ENCODE assay signal across 8 cellular contexts in the genomic region with DNA sequence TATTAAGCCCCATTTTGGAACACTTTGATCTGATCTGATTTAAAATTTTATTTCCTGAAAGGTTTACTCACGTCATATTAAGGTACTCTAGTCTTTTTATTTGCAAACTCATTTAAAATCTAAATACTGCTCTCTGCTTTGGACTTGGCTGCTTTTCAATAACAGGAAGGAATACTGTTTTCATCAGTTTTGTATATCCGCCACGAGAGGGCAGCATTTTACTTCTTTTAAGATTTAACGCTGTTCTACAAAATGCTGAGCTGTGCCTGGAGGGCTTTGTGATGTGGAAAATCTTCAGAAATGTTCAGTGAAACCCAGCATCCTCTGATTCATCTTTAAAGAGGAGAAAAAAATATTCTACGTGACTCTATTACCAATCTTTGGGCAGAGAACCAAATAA. TPM values are rescaled to one million over a fixed set of nuclear protein-coding genes. Genes with fewer than 3 reads are reported as not detected.
DNase-seq lines count a peak whose midpoint lies in the region; ATAC-seq, FAIRE-seq and TF ChIP-seq lines count a peak whose summit lies in the region.

No MANE protein-coding gene starts in this region.

- POLR2A ChIA-PET in PC-3 (lab: Charles Lee; ENCODE audit: unreplicated experiment), result interaction anchor here (0.7 kb wide), 1 partner anchor 9 kb away, joined by 3 read pairs; no protein-coding TSS in a partner anchor

- no peaks in the 10 kb centered on the region for H3F3A ChIP-seq in PC-3 (ENCODE audit: low read length, unreplicated experiment)

- H3K4me2 ChIP-seq in PC-3 (ENCODE audit: low read length) (peak overlapping the region; percentile 35; the same call in 1 of the 2 replicates), astrocyte (ENCODE audit: low read length) (no peak overlapping the region)

- intact Hi-C loops in PC-3 (cut with micrococcal nuclease), result loop anchor here (1.0 to 2.0 kb wide), 2 partner anchors 212 to 300 kb away; a partner anchor contains a TSS

- H2AFZ ChIP-seq in PC-3 (ENCODE audit: low read length), result no peak overlapping the region
- H2AFZ ChIP-seq in astrocyte (ENCODE audit: low read depth, low read length), result no peak overlapping the region

- peaks cover 2% of the 10 kb centered on the region for H3K9me3 Mint-ChIP-seq in astrocyte (ENCODE audit: unreplicated experiment)

- peak overlapping the region; percentile 90 for H3K27ac Mint-ChIP-seq in astrocyte (ENCODE audit: unreplicated experiment)

- FAIRE-seq in astrocyte (lab: Jason Lieb, UNC), result peak; percentile 71

- no peaks in the 10 kb centered on the region for H3K79me2 ChIP-seq in PC-3 (ENCODE audit: low read length)
- no peaks in the 10 kb centered on the region for H3K79me2 ChIP-seq in astrocyte (ENCODE audit: insufficient read depth, low read length)

- no peak overlapping the region for H3K9ac ChIP-seq in PC-3 (ENCODE audit: low read length)
- H3K9ac ChIP-seq in astrocyte (ENCODE audit: low read length), result no peak overlapping the region

- H3K9me2 ChIP-seq in PC-3 (replicated peaks; ENCODE audit: low read length), result no peaks in the 10 kb centered on the region

- CTCF ChIA-PET in PC-3 (lab: Charles Lee), result interaction anchor here (0.5 to 0.7 kb wide), 6 partner anchors 8 to 412 kb away, joined by 3 to 12 read pairs (median 3); a partner anchor contains a TSS

- TF ChIP-seq CTCF in PC-3 (conservative IDR thresholded peaks at IDR 0.05; ENCODE audit: low read depth, low read length) (peak; percentile 67), astrocyte (IDR thresholded peaks at IDR 0.05; ENCODE audit: insufficient read depth, low read depth, low read length) (peak; percentile 47)

- H3K4me1 ChIP-seq in PC-3 (ENCODE audit: insufficient read depth, low read length) (peaks cover 7% of the 10 kb centered on the region; the same call in 1 of the 2 replicates), astrocyte (ENCODE audit: insufficient read depth, low read length) (peaks cover 14% of the 10 kb centered on the region)

- H3K9me3 ChIP-seq in PC-3 (ENCODE audit: low read length) (no peaks in the 10 kb centered on the region), astrocyte (ENCODE audit: insufficient read depth, low read depth, low read length) (no peaks in the 10 kb centered on the region)

- H3K27me3 Mint-ChIP-seq in astrocyte (ENCODE audit: low read depth, unreplicated experiment), result no peaks in the 10 kb centered on the region

- H3K36me3 ChIP-seq in PC-3 (ENCODE audit: low read depth, low read length) (no peaks in the 10 kb centered on the region), astrocyte (ENCODE audit: insufficient read depth, low read length) (no peaks in the 10 kb centered on the region)

- H3K27ac ChIP-seq in PC-3 (ENCODE audit: low read length) (no peak overlapping the region), astrocyte (ENCODE audit: low read depth, low read length) (no peak overlapping the region)

- H3K36me3 Mint-ChIP-seq in astrocyte (ENCODE audit: low read depth, unreplicated experiment), result no peaks in the 10 kb centered on the region

- in situ Hi-C loops in KBM-7 (cut with MboI; ENCODE audit: low pct_unique_long_range_greater_than_20kb, low sequenced_read_pairs), result no loop called here

- peaks cover 22% of the 10 kb centered on the region for H3K4me1 Mint-ChIP-seq in astrocyte (ENCODE audit: low read depth, unreplicated experiment)

- H3K4me3 ChIP-seq in PC-3 (ENCODE audit: low read length) (no peak overlapping the region), astrocyte (ENCODE audit: insufficient read depth, low read depth, low read length) (no peak overlapping the region)

- BruUV-seq in PC-3 (replicated peaks; lab: Mats Ljungman, UMichigan), result no TSS peak

- H3K27me3 ChIP-seq in PC-3 (ENCODE audit: low read length) (no peaks in the 10 kb centered on the region), astrocyte (ENCODE audit: insufficient read depth, low read length) (no peaks in the 10 kb centered on the region)

- H3K4me3 Mint-ChIP-seq in astrocyte (ENCODE audit: unreplicated experiment), result no peak overlapping the region

- DNase-seq in SIG-M5 treated with dmso at 0.1 percent for 504 hours (lab: John Stamatoyannopoulos, UW; ENCODE audit: unreplicated experiment) (peak; percentile 67), SIG-M5 (lab: John Stamatoyannopoulos, UW) (no peak), KBM-7 (peak; percentile 50), PC-3 (peak; percentile 90), astrocyte (ENCODE audit: low read depth) (peak; percentile 82), inferior parietal cortex (ENCODE audit: extremely low spot score) (peak; percentile 90)
- DNase-seq in stimulated activated CD4-positive, alpha-beta T cell treated with anti-CD3 and anti-CD28 coated beads, Interleukin-2, amount 100 ng/mL, for 4 hours (ENCODE audit: low read depth), result peak; percentile 19

- ATAC-seq in GM21723 (IDR thresholded peaks at IDR 0.05; ENCODE audit: unreplicated experiment) (peak; percentile 54), PC-3 (peak; percentile 60)

- H4K20me1 ChIP-seq in PC-3 (ENCODE audit: low read length) (no peaks in the 10 kb centered on the region), astrocyte (ENCODE audit: insufficient read depth, low read length) (no peaks in the 10 kb centered on the region)

RNA-seq across cellular contexts. Expression of a gene that starts 37.5 kb away (rescaled TPM):
- 0.36 TPM in 1 of 2 replicates, not detected in the other for total RNA-seq in PC-3 (2014; rRNA removed)
- total RNA-seq in astrocyte, result not detected in 2 replicates
